In genomic region chr3:128349963-128350599, GRCh38 we compare ENCODE assay signal across 28 cellular contexts.
A peak's percentile ranks its signal among the peaks of the same experiment; 100 is the strongest.
DNase-seq lines count a peak whose midpoint lies in the region; ATAC-seq and TF ChIP-seq lines count a peak whose summit lies in the region.
"Had no signal": no experiment of that assay in that cellular context is flagged by ENCODE, and none has a peak within 500 bp of the region (broad histone marks: within the 10 kb centered on the region; RNA-seq: fewer than 3 reads in every experiment).

No MANE protein-coding gene starts in this region.

- ATAC-seq in stimulated activated effector memory CD8-positive, alpha-beta T cell treated with anti-CD3 and anti-CD28 coated beads, Interleukin-12 subunit alpha, Interleukin-12 subunit beta, amount 100 ng/mL, for 72 hours: peak; percentile 32
- ATAC-seq in GM21576 (IDR thresholded peaks at IDR 0.05; ENCODE audit: unreplicated experiment): no peak
- ATAC-seq: activated CD8-positive, alpha-beta T cell treated with anti-CD3 and anti-CD28 coated beads for 36 hours; activated T-helper 17 cell treated with anti-CD3 and anti-CD28 coated beads, Interleukin-2, amount 50 U/mL, for 72 hours; left colon; naive thymus-derived CD4-positive, alpha-beta T cell; T-helper 17 cell had no signal

- H3K27ac ChIP-seq in VCaP: peak overlapping the region; percentile 99
- H3K27ac ChIP-seq: esophagus muscularis mucosa, hepatocyte, KMS-11, upper lobe of left lung had no signal

- peak; percentile 85 for DNase-seq in LNCaP clone FGC (ENCODE audit: low read depth)
- DNase-seq in medulla oblongata (ENCODE audit: extremely low spot score): peak; percentile 10
- DNase-seq in stimulated activated effector memory CD8-positive, alpha-beta T cell treated with anti-CD3 and anti-CD28 coated beads, Interleukin-12 subunit alpha, Interleukin-12 subunit beta, amount 100 ng/mL, for 72 hours (ENCODE audit: low spot score in 2 of 2): no peak
- no peak for DNase-seq in NAMALWA (ENCODE audit: low spot score)
- no peak for DNase-seq in KBM-7
- DNase-seq: activated CD8-positive, alpha-beta T cell treated with anti-CD3 and anti-CD28 coated beads for 36 hours; CD4-positive, CD25-positive, alpha-beta regulatory T cell; cortex of kidney; DND-41; foreskin melanocyte; left colon; naive thymus-derived CD4-positive, alpha-beta T cell; NCI-H146; NCI-H2227 treated with DMSO at 0.1 percent for 48 hours; NCI-H526 treated with DMSO at 0.1 percent for 48 hours; RPMI8226; SK-N-SH; T-helper 17 cell; upper lobe of left lung had no signal

- H3K4me3 ChIP-seq in LNCaP clone FGC (ENCODE audit: low read depth, low read length): no peak overlapping the region
- H3K4me3 ChIP-seq: breast epithelium, esophagus muscularis mucosa, hepatocyte, upper lobe of left lung had no signal

- H3K36me3 Mint-ChIP-seq in stimulated activated effector memory CD8-positive, alpha-beta T cell treated with anti-CD3 and anti-CD28 coated beads, Interleukin-12 subunit alpha, Interleukin-12 subunit beta, amount 100 ng/mL, for 72 hours: no peaks in the 10 kb centered on the region
- H3K36me3 Mint-ChIP-seq: activated naive CD4-positive, alpha-beta T cell treated with anti-CD3 and anti-CD28 coated beads, Interleukin-2, amount 50 U/mL, for 24 hours had no signal

- in situ Hi-C loops in KBM-7 (cut with MboI; ENCODE audit: low pct_unique_long_range_greater_than_20kb, low sequenced_read_pairs): no loop called here

- H3K4me3 Mint-ChIP-seq in stimulated activated effector memory CD8-positive, alpha-beta T cell treated with anti-CD3 and anti-CD28 coated beads, Interleukin-12 subunit alpha, Interleukin-12 subunit beta, amount 100 ng/mL, for 72 hours: no peak overlapping the region
- H3K4me3 Mint-ChIP-seq: activated CD8-positive, alpha-beta T cell treated with anti-CD3 and anti-CD28 coated beads for 36 hours; activated naive CD4-positive, alpha-beta T cell treated with anti-CD3 and anti-CD28 coated beads, Interleukin-2, amount 50 U/mL, for 24 hours; activated T-helper 17 cell treated with anti-CD3 and anti-CD28 coated beads, Interleukin-2, amount 50 U/mL, for 72 hours; CD4-positive, CD25-positive, alpha-beta regulatory T cell; mesothelial cell of epicardium; naive thymus-derived CD4-positive, alpha-beta T cell; T-helper 17 cell had no signal

- H3K9me3 Mint-ChIP-seq in stimulated activated effector memory CD8-positive, alpha-beta T cell treated with anti-CD3 and anti-CD28 coated beads, Interleukin-12 subunit alpha, Interleukin-12 subunit beta, amount 100 ng/mL, for 72 hours: no peaks in the 10 kb centered on the region
- H3K9me3 Mint-ChIP-seq: activated CD8-positive, alpha-beta T cell treated with anti-CD3 and anti-CD28 coated beads for 36 hours; activated naive CD4-positive, alpha-beta T cell treated with anti-CD3 and anti-CD28 coated beads, Interleukin-2, amount 50 U/mL, for 24 hours; activated T-helper 17 cell treated with anti-CD3 and anti-CD28 coated beads, Interleukin-2, amount 50 U/mL, for 72 hours; CD4-positive, CD25-positive, alpha-beta regulatory T cell; naive thymus-derived CD4-positive, alpha-beta T cell had no signal

- no peak overlapping the region for H3K27ac Mint-ChIP-seq in stimulated activated effector memory CD8-positive, alpha-beta T cell treated with anti-CD3 and anti-CD28 coated beads, Interleukin-12 subunit alpha, Interleukin-12 subunit beta, amount 100 ng/mL, for 72 hours
- H3K27ac Mint-ChIP-seq: activated CD8-positive, alpha-beta T cell treated with anti-CD3 and anti-CD28 coated beads for 36 hours; activated naive CD4-positive, alpha-beta T cell treated with anti-CD3 and anti-CD28 coated beads, Interleukin-2, amount 50 U/mL, for 24 hours; activated T-helper 17 cell treated with anti-CD3 and anti-CD28 coated beads, Interleukin-2, amount 50 U/mL, for 72 hours; mesothelial cell of epicardium; T-helper 17 cell had no signal

- H3K4me1 Mint-ChIP-seq in stimulated activated effector memory CD8-positive, alpha-beta T cell treated with anti-CD3 and anti-CD28 coated beads, Interleukin-12 subunit alpha, Interleukin-12 subunit beta, amount 100 ng/mL, for 72 hours: peaks cover 5% of the 10 kb centered on the region
- H3K4me1 Mint-ChIP-seq: activated T-helper 17 cell treated with anti-CD3 and anti-CD28 coated beads, Interleukin-2, amount 50 U/mL, for 72 hours had no signal

- no peak for TF ChIP-seq CTCF in LNCaP clone FGC (IDR thresholded peaks at IDR 0.05; ENCODE audit: control insufficient read depth, extremely low read depth, insufficient read depth)
- no peak for TF ChIP-seq CTCF in VCaP (conservative IDR thresholded peaks at IDR 0.05)

Comparison
In these comparisons a context has a peak if more than half of its experiments do, and no peak if none do; other contexts are left out.
1. DNase-seq: peak in LNCaP clone FGC (single experiment) and medulla oblongata (single experiment); none in stimulated activated effector memory CD8-positive, alpha-beta T cell treated with anti-CD3 and anti-CD28 coated beads, Interleukin-12 subunit alpha, Interleukin-12 subunit beta, amount 100 ng/mL, for 72 hours (0 of 2), NAMALWA (single experiment) and KBM-7 (single experiment).